ENCODE assay signal across 13 cellular contexts in genomic region chr2:46963961-46964673, GRCh38. TPM values are rescaled to one million over a fixed set of nuclear protein-coding genes. Genes with fewer than 3 reads are reported as not detected.
DNase-seq lines count a peak whose midpoint lies in the region; ATAC-seq, FAIRE-seq and TF ChIP-seq lines count a peak whose summit lies in the region.
"Had no signal": no experiment of that assay in that cellular context is flagged by ENCODE, and none has a peak within 500 bp of the region (broad histone marks: within the 10 kb centered on the region; RNA-seq: fewer than 3 reads in every experiment).

No MANE protein-coding gene starts in this region.

- no peak for FAIRE-seq in keratinocyte (lab: Jason Lieb, UNC)

- peaks cover 26% of the 10 kb centered on the region for H3K4me1 Mint-ChIP-seq in activated CD8-positive, alpha-beta memory T cell treated with anti-CD3 and anti-CD28 coated beads, Interleukin-2, amount 10 ng/mL, durations not matched to agents 7 days and 5 days
- H3K4me1 Mint-ChIP-seq in activated naive CD8-positive, alpha-beta T cell treated with anti-CD3 and anti-CD28 coated beads for 36 hours: peaks cover 13% of the 10 kb centered on the region

- 88 to 89% methylated on average over 7 of the region's 7 CpGs for WGBS in thyroid gland, 2 donors

- H3K9me3 Mint-ChIP-seq in activated CD8-positive, alpha-beta memory T cell treated with anti-CD3 and anti-CD28 coated beads, Interleukin-2, amount 10 ng/mL, durations not matched to agents 7 days and 5 days (ENCODE audit: low read depth): no peaks in the 10 kb centered on the region
- no peaks in the 10 kb centered on the region for H3K9me3 Mint-ChIP-seq in activated naive CD8-positive, alpha-beta T cell treated with anti-CD3 and anti-CD28 coated beads for 36 hours

- H3K9me1 ChIP-seq in keratinocyte (ENCODE audit: control insufficient read depth, extremely low read depth, insufficient read depth, low read length): no peaks in the 10 kb centered on the region

- H4K20me1 ChIP-seq in keratinocyte (ENCODE audit: control insufficient read depth, extremely low read depth, insufficient read depth, low read length): no peaks in the 10 kb centered on the region

- CTCF ChIA-PET in activated CD8-positive, alpha-beta memory T cell treated with anti-CD3 and anti-CD28 coated beads, Interleukin-2, amount 10 ng/mL, durations not matched to agents 7 days and 5 days (lab: Charles Lee): interaction anchor here (0.6 kb wide), 1 partner anchor 422 kb away, joined by 3 read pairs; no protein-coding TSS in a partner anchor

- H3K27me3 Mint-ChIP-seq in activated CD8-positive, alpha-beta memory T cell treated with anti-CD3 and anti-CD28 coated beads, Interleukin-2, amount 10 ng/mL, durations not matched to agents 7 days and 5 days: no peaks in the 10 kb centered on the region
- H3K27me3 Mint-ChIP-seq in activated naive CD8-positive, alpha-beta T cell treated with anti-CD3 and anti-CD28 coated beads for 36 hours: no peaks in the 10 kb centered on the region

- TF ChIP-seq CTCF in keratinocyte (optimal IDR thresholded peaks at IDR 0.05 in 1 of 3, IDR thresholded peaks at IDR 0.05 in 1 of 3, conservative IDR thresholded peaks at IDR 0.05 in 1 of 3; ENCODE audit: extremely low read depth in 1 of 3, insufficient read depth in 2 of 3, low read length in 3 of 3) (no peak), thyroid gland (IDR thresholded peaks at IDR 0.05) (no peak)

- H3K27me3 ChIP-seq in keratinocyte (ENCODE audit: control insufficient read depth, extremely low read depth, insufficient read depth, low read length) (no peaks in the 10 kb centered on the region), thyroid gland (no peaks in the 10 kb centered on the region)
- H3K27me3 ChIP-seq: brain microvascular endothelial cell had no signal

- intact Hi-C loops in thyroid gland (cut with DNase I) (no loop called here), left cardiac atrium (cut with DNase I) (no loop called here)

- H3K27ac ChIP-seq in keratinocyte (ENCODE audit: control insufficient read depth, insufficient read depth, low read length) (peak overlapping the region; percentile 29), thyroid gland (peak overlapping the region; percentile 80 to 99 (median 97))
- H3K27ac ChIP-seq: brain microvascular endothelial cell had no signal

- H3K4me1 ChIP-seq in keratinocyte (ENCODE audit: control insufficient read depth, extremely low read depth, insufficient read depth, low read length): peaks cover 42% of the 10 kb centered on the region
- H3K4me1 ChIP-seq in thyroid gland: peaks cover 63 to 73% of the 10 kb centered on the region in 2 donors

- H2AFZ ChIP-seq in keratinocyte (ENCODE audit: control insufficient read depth, low read length): no peak overlapping the region

- no peak overlapping the region for H3K9ac ChIP-seq in keratinocyte (ENCODE audit: control insufficient read depth, extremely low read depth, insufficient read depth, low read length)

- no peak overlapping the region for H3K4me3 Mint-ChIP-seq in activated CD8-positive, alpha-beta memory T cell treated with anti-CD3 and anti-CD28 coated beads, Interleukin-2, amount 10 ng/mL, durations not matched to agents 7 days and 5 days
- H3K4me3 Mint-ChIP-seq in activated naive CD8-positive, alpha-beta T cell treated with anti-CD3 and anti-CD28 coated beads for 36 hours: no peak overlapping the region

- peak; percentile 46 for ATAC-seq in activated CD8-positive, alpha-beta memory T cell treated with anti-CD3 and anti-CD28 coated beads, Interleukin-2, amount 10 ng/mL, durations not matched to agents 7 days and 5 days
- no peak for ATAC-seq in left cardiac atrium
- ATAC-seq: mucosa of descending colon had no signal

- H3K36me3 ChIP-seq in keratinocyte (ENCODE audit: control insufficient read depth in 2 of 2, extremely low read depth in 1 of 2, insufficient read depth in 2 of 2, low read length in 2 of 2): peaks cover 2 to 3% of the 10 kb centered on the region in 2 experiments
- H3K36me3 ChIP-seq in thyroid gland: peaks cover 0 to 5% of the 10 kb centered on the region in 2 donors

- no peak for TF ChIP-seq POLR2A in thyroid gland (IDR thresholded peaks at IDR 0.05)

- H3K36me3 Mint-ChIP-seq in activated CD8-positive, alpha-beta memory T cell treated with anti-CD3 and anti-CD28 coated beads, Interleukin-2, amount 10 ng/mL, durations not matched to agents 7 days and 5 days: peaks cover 15% of the 10 kb centered on the region
- H3K36me3 Mint-ChIP-seq in activated naive CD8-positive, alpha-beta T cell treated with anti-CD3 and anti-CD28 coated beads for 36 hours: peaks cover 10% of the 10 kb centered on the region

- no peaks in the 10 kb centered on the region for H3K9me3 ChIP-seq in keratinocyte (ENCODE audit: control insufficient read depth, low read depth, low read length)
- no peaks in the 10 kb centered on the region for H3K9me3 ChIP-seq in thyroid gland
- H3K9me3 ChIP-seq: mucosa of descending colon had no signal

- H3K4me3 ChIP-seq in keratinocyte (ENCODE audit: control insufficient read depth in 2 of 3, extremely low read depth in 1 of 3, insufficient read depth in 2 of 3, low read depth in 1 of 3, low read length in 3 of 3) (no peak overlapping the region), thyroid gland (replicated peaks in 1 of 3) (no peak overlapping the region)
- H3K4me3 ChIP-seq: mucosa of descending colon had no signal

- peak; percentile 52 for DNase-seq in activated CD8-positive, alpha-beta memory T cell treated with anti-CD3 and anti-CD28 coated beads, Interleukin-2, amount 10 ng/mL, durations not matched to agents 7 days and 5 days
- no peak for DNase-seq in activated CD8-positive, alpha-beta memory T cell treated with anti-CD3 and anti-CD28 coated beads for 24 hours
- no peak for DNase-seq in activated naive CD8-positive, alpha-beta T cell treated with anti-CD3 and anti-CD28 coated beads for 36 hours
- DNase-seq in keratinocyte (ENCODE audit: low read depth, low spot score) (no peak), thyroid gland (peak in 1 of 2 donors; percentile 29), NCI-H1694 (lab: John Stamatoyannopoulos, UW) (no peak), NCI-H345 (lab: John Stamatoyannopoulos, UW) (no peak), left cardiac atrium (no peak)
- DNase-seq: activated CD4-positive, CD25-positive, alpha-beta regulatory T cell treated with anti-CD3 and anti-CD28 coated beads, Interleukin-2, amount 50 U/mL, for 72 hours; brain microvascular endothelial cell; mucosa of descending colon; RPMI8226; stimulated activated CD4-positive, alpha-beta T cell treated with anti-CD3 and anti-CD28 coated beads, Interleukin-15, amount 100 ng/mL, for 24 hours had no signal

- no peak overlapping the region for H3K4me2 ChIP-seq in keratinocyte (ENCODE audit: control insufficient read depth, extremely low read depth, insufficient read depth, low read depth, low read length)

- dilution Hi-C loops in keratinocyte (cut with MboI; ENCODE audit: extremely low pct_ligation_motif_present, low sequenced_read_pairs): no loop called here

- H3K27ac Mint-ChIP-seq in activated CD8-positive, alpha-beta memory T cell treated with anti-CD3 and anti-CD28 coated beads, Interleukin-2, amount 10 ng/mL, durations not matched to agents 7 days and 5 days: peak overlapping the region; percentile 56
- H3K27ac Mint-ChIP-seq in activated naive CD8-positive, alpha-beta T cell treated with anti-CD3 and anti-CD28 coated beads for 36 hours: peak overlapping the region; percentile 37

- no peaks in the 10 kb centered on the region for H3K79me2 ChIP-seq in keratinocyte (ENCODE audit: control insufficient read depth, insufficient read depth, low read length)

RNA-seq across cellular contexts. Expression of gene TTC7A, which starts 23.1 kb away (rescaled TPM):
- 10 to 100 TPM; 67.5 to 79.0 TPM for total RNA-seq in activated CD8-positive, alpha-beta memory T cell treated with anti-CD3 and anti-CD28 coated beads, Interleukin-2, amount 10 ng/mL, durations not matched to agents 7 days and 5 days
- 10 to 100 TPM; 55.0 to 56.6 TPM for total RNA-seq in activated naive CD8-positive, alpha-beta T cell treated with anti-CD3 and anti-CD28 coated beads for 36 hours
- polyA plus RNA-seq in keratinocyte: 5.7 to 10.8 TPM (median 7.0 TPM) in 3 replicates
- polyA plus RNA-seq in keratinocyte (2011; ENCODE audit: low read depth): 10.1 TPM
- polyA plus RNA-seq in keratinocyte (2011; cell fraction: cytosol; rRNA removed): 6.1 and 8.7 TPM in 2 replicates
- polyA plus RNA-seq in keratinocyte (2011; cell fraction: nucleus; rRNA removed): 13.1 and 13.4 TPM in 2 replicates
- 9.0 and 13.7 TPM in 2 replicates for polyA plus RNA-seq in keratinocyte (2012; ENCODE audit: low replicate concordance)
- polyA minus RNA-seq in keratinocyte: 8.7 to 59.2 TPM (median 14.6 TPM) in 3 replicates
- 7.5 TPM for polyA minus RNA-seq in keratinocyte (2011; cell fraction: cytosol; rRNA and poly(A)+ RNA removed)
- 13.5 TPM in 2 replicates for polyA minus RNA-seq in keratinocyte (2011; cell fraction: nucleus; rRNA and poly(A)+ RNA removed)
- 10 to 100 TPM; 27.5 to 46.8 (median 39.5) TPM for total RNA-seq in thyroid gland
- total RNA-seq in left cardiac atrium: 10 to 100 TPM; 10.9 to 13.3 TPM

RNA-seq across cellular contexts. Expression of gene MCFD2, which starts 48.5 kb away (rescaled TPM):
- total RNA-seq in activated CD8-positive, alpha-beta memory T cell treated with anti-CD3 and anti-CD28 coated beads, Interleukin-2, amount 10 ng/mL, durations not matched to agents 7 days and 5 days: 10 to 100 TPM; 30.5 to 35.8 TPM
- 10 to 100 TPM; 41.2 to 42.3 TPM for total RNA-seq in activated naive CD8-positive, alpha-beta T cell treated with anti-CD3 and anti-CD28 coated beads for 36 hours
- polyA plus RNA-seq in keratinocyte: 77.7 to 132 TPM (median 79.3 TPM) in 3 replicates
- polyA plus RNA-seq in keratinocyte (2011; ENCODE audit: low read depth): 37.1 TPM
- 47.2 and 86.9 TPM in 2 replicates for polyA plus RNA-seq in keratinocyte (2011; cell fraction: cytosol; rRNA removed)
- polyA plus RNA-seq in keratinocyte (2011; cell fraction: nucleus; rRNA removed): 66.7 and 79.6 TPM in 2 replicates
- polyA plus RNA-seq in keratinocyte (2012; ENCODE audit: low replicate concordance): 32.9 and 72.5 TPM in 2 replicates
- 67.9 to 134 TPM (median 90.8 TPM) in 3 replicates for polyA minus RNA-seq in keratinocyte
- polyA minus RNA-seq in keratinocyte (2011; cell fraction: cytosol; rRNA and poly(A)+ RNA removed): 61.0 TPM
- 59.9 and 90.0 TPM in 2 replicates for polyA minus RNA-seq in keratinocyte (2011; cell fraction: nucleus; rRNA and poly(A)+ RNA removed)
- total RNA-seq in thyroid gland (100 to 1,000 TPM; 131 to 223 (median 169) TPM), left cardiac atrium (10 to 100 TPM; 65.4 to 88.7 TPM)
